ENCODE assay signal across 26 cellular contexts in the genomic region with DNA sequence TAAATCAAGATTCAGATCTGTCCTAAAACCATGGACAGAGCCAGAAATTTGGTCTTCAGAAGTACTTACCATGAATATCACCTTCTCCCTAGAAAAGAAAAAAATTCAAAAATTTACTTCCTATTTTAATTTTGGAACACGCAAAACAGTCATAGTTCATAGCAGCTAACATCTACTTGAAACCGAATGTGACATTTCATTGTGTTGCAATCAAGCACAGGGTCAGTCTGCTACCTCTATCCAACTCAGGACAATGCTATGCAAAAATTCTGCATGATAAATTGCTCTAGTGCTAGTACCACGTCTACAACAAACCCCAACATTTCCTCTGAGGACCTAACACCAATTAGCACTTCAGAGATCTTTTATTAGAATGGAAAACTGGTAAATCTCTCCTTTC. TPM values are rescaled to one million over a fixed set of nuclear protein-coding genes. Genes with fewer than 3 reads are reported as not detected.
A peak's percentile ranks its signal among the peaks of the same experiment; 100 is the strongest.
DNase-seq lines count a peak whose midpoint lies in the region; ATAC-seq, FAIRE-seq and TF ChIP-seq lines count a peak whose summit lies in the region.
"Had no signal": no experiment of that assay in that cellular context is flagged by ENCODE, and none has a peak within 500 bp of the region (broad histone marks: within the 10 kb centered on the region; RNA-seq: fewer than 3 reads in every experiment).

No MANE protein-coding gene starts in this region.

- H2AFZ ChIP-seq in K562 (ENCODE audit: low read depth, low read length) = no peak overlapping the region

- TF ChIP-seq CTCF in CD14-positive monocyte (IDR thresholded peaks at IDR 0.05) (no peak), K562 (IDR thresholded peaks at IDR 0.05 in 2 of 3, conservative IDR thresholded peaks at IDR 0.05 in 1 of 3; ENCODE audit: insufficient read depth in 2 of 3, low read depth in 1 of 3, low read length in 3 of 3) (no peak), nephron progenitor cell (IDR thresholded peaks at IDR 0.05) (no peak)

- H3K4me3 Mint-ChIP-seq in CD14-positive monocyte (peak overlapping the region in 1 of 2 donors; percentile 81), nephron progenitor cell (no peak overlapping the region)
- H3K4me3 Mint-ChIP-seq: CD8-positive, alpha-beta memory T cell; nephron had no signal

- peaks cover 83% of the 10 kb centered on the region for H3K36me3 ChIP-seq in K562 (ENCODE audit: control insufficient read depth, insufficient read depth, low read length)
- H3K36me3 ChIP-seq: uterus had no signal

- H3K4me1 Mint-ChIP-seq in CD14-positive monocyte (peaks cover 37% of the 10 kb centered on the region), nephron progenitor cell (peaks cover 20% of the 10 kb centered on the region)

- no peak overlapping the region for H3K9ac ChIP-seq in K562 (ENCODE audit: insufficient read depth in 1 of 2, low read depth in 2 of 2, low read length in 2 of 2)

- 0 out of 2 replicates have a peak, but pooled peaks cover 4% of the 10 kb centered on the region for H4K20me1 ChIP-seq in K562 (replicated peaks; ENCODE audit: control insufficient read depth, insufficient read depth, low read length)

- H3K4me3 ChIP-seq in K562 = no peak overlapping the region
- H3K4me3 ChIP-seq: cardiac muscle cell, left ventricle myocardium inferior, uterus had no signal

- H3K4me2 ChIP-seq in K562 (ENCODE audit: insufficient read depth, low read length) = no peak overlapping the region

- H3K27ac ChIP-seq in K562 (ENCODE audit: extremely low read depth, low read depth, low read length) = no peak overlapping the region
- H3K27ac ChIP-seq: cardiac muscle cell, HL-60, left ventricle myocardium inferior, uterus had no signal

- DNase-seq in CD14-positive monocyte (ENCODE audit: low spot score) = no peak
- peak; percentile 19 for DNase-seq in HCEC 1CT
- no peak for DNase-seq in K562 (ENCODE audit: extremely low read depth in 1 of 4, low spot score in 3 of 4)
- no peak for DNase-seq in nephron progenitor cell
- no peak for DNase-seq in kidney glomerular epithelial cell (lab: John Stamatoyannopoulos, UW)
- DNase-seq in activated CD4-positive, alpha-beta T cell treated with anti-CD3 and anti-CD28 coated beads, Interleukin-2, amount 50 U/mL, for 1 hour = no peak
- DNase-seq: activated CD4-positive, alpha-beta T cell treated with anti-CD3 and anti-CD28 coated beads, Interleukin-2, amount 50 U/mL, for 4 hours; activated CD8-positive, alpha-beta memory T cell treated with anti-CD3 and anti-CD28 coated beads, Interleukin-2, amount 50 U/mL, for 4 hours; activated gamma-delta T cell treated with Interleukin-2 at 50 U/mL for 16 hours; amniotic stem cell; CD8-positive, alpha-beta memory T cell; dermis blood vessel endothelial cell; DMS53; GF-D8; left ventricle myocardium inferior; NCI-H1436 treated with DMSO at 0.1 percent for 48 hours; NCI-H524 treated with DMSO at 0.1 percent for 48 hours; stimulated activated CD8-positive, alpha-beta memory T cell treated with anti-CD3 and anti-CD28 coated beads, Interleukin-4, amount 100 ng/mL, for 48 hours; uterus had no signal

- WGBS in K562 (ENCODE audit: insufficient coverage, low coverage, missing lambda C conversion rate) = 90% methylated on average over 3 of the region's 3 CpGs

- peaks cover 0 to 9% of the 10 kb centered on the region in 2 experiments; a peak in 4 of 5 replicates for H3K4me1 ChIP-seq in K562 (replicated peaks in 1 of 2; ENCODE audit: control insufficient read depth in 2 of 2, insufficient read depth in 2 of 2, low read length in 2 of 2)
- H3K4me1 ChIP-seq: left ventricle myocardium inferior, uterus had no signal

- H3K79me2 ChIP-seq in K562 (ENCODE audit: control insufficient read depth, insufficient read depth, low read length) = peaks cover 52% of the 10 kb centered on the region

- no peak for TF ChIP-seq POLR2A in K562 (conservative IDR thresholded peaks at IDR 0.05)

- no peak for ATAC-seq in K562
- ATAC-seq in GM19351 (IDR thresholded peaks at IDR 0.05; ENCODE audit: unreplicated experiment) = no peak
- no peak for ATAC-seq in HG02763 (IDR thresholded peaks at IDR 0.05; ENCODE audit: unreplicated experiment)
- ATAC-seq: sciatic nerve had no signal

- H3K36me3 Mint-ChIP-seq in CD14-positive monocyte (peaks cover 46 to 67% of the 10 kb centered on the region in 2 donors), nephron progenitor cell (ENCODE audit: low read depth) (peaks cover 69% of the 10 kb centered on the region)

- TF ChIP-seq EP300 in K562 (IDR thresholded peaks at IDR 0.05; ENCODE audit: low read length) = no peak

- CTCF ChIA-PET in K562 (lab: Yijun Ruan, JAX; ENCODE audit: low intra/inter-chr PET ratio) = no interaction called here

- FAIRE-seq in K562 (lab: Jason Lieb, UNC) = no peak
- FAIRE-seq: RCC 7860 had no signal

- TF ChIP-seq RAD21 in K562 (CRISPR knock-in tag; conservative IDR thresholded peaks at IDR 0.05 in 1 of 2, IDR thresholded peaks at IDR 0.05 in 1 of 2) = no peak

- POLR2A ChIA-PET in K562 (lab: Yijun Ruan, JAX) = interaction anchor here (0.5 to 7.3 kb wide), 6 partner anchors 8 to 782 kb away, joined by 3 to 51 read pairs (median 4); a partner anchor contains a TSS

- intact Hi-C loops in CD14-positive monocyte (cut with micrococcal nuclease) (no loop called here), K562 (cut with micrococcal nuclease) (no loop called here)

- no peaks in the 10 kb centered on the region for H3K9me1 ChIP-seq in K562 (ENCODE audit: control insufficient read depth, insufficient read depth, low read length)

- H3K27ac Mint-ChIP-seq in CD14-positive monocyte (peak overlapping the region; percentile 86 to 97 (median 94)), nephron progenitor cell (peak overlapping the region; percentile 86)
- H3K27ac Mint-ChIP-seq: nephron had no signal

- H3K27me3 ChIP-seq in K562 (ENCODE audit: control insufficient read depth in 2 of 2, insufficient read depth in 2 of 2, low read length in 2 of 2) = no peaks in the 10 kb centered on the region
- H3K27me3 ChIP-seq: cardiac muscle cell, uterus had no signal

- H3K9me3 Mint-ChIP-seq in CD14-positive monocyte (peaks cover 0 to 2% (median 0%) of the 10 kb centered on the region in 7 donors), nephron progenitor cell (no peaks in the 10 kb centered on the region)
- H3K9me3 Mint-ChIP-seq: CD8-positive, alpha-beta memory T cell; nephron had no signal

- no peaks in the 10 kb centered on the region for H3K9me3 ChIP-seq in K562 (replicated peaks; ENCODE audit: control insufficient read depth, insufficient read depth, low read depth, low read length)
- H3K9me3 ChIP-seq: left ventricle myocardium inferior, uterus had no signal

- BruUV-seq in K562 (replicated peaks; lab: Mats Ljungman, UMichigan) = no TSS peak

- in situ Hi-C loops in K562 (cut with MboI) = no loop called here

- no peaks in the 10 kb centered on the region for H3K27me3 Mint-ChIP-seq in CD14-positive monocyte (ENCODE audit: low read depth in 3 of 3)
- H3K27me3 Mint-ChIP-seq in nephron progenitor cell (ENCODE audit: low read depth, poor library complexity) = no peaks in the 10 kb centered on the region
- H3K27me3 Mint-ChIP-seq: CD8-positive, alpha-beta memory T cell had no signal

RNA-seq across cellular contexts. Expression of a gene that starts 7.7 kb away (rescaled TPM):
- polyA plus RNA-seq in CD14-positive monocyte = 100 to 1,000 TPM; 156 to 181 TPM
- total RNA-seq in K562 (2011; cell fraction: chromatin; rRNA removed; ENCODE audit: low replicate concordance) = 60.0 and 81.0 TPM in 2 replicates
- total RNA-seq in K562 (2011; cell fraction: nucleolus; rRNA removed) = 77.1 and 90.4 TPM in 2 replicates
- total RNA-seq in K562 (2011; cell fraction: nucleoplasm; rRNA removed) = 68.9 and 75.0 TPM in 2 replicates
- 131 and 132 TPM in 2 replicates for total RNA-seq in K562 (2014; rRNA removed)
- 168 and 185 TPM in 2 replicates for total RNA-seq in K562 (2014; rRNA removed; fragmentation: Illumina TruSeq; extraction: Trizol)
- total RNA-seq in K562 (2015; rRNA removed; fragmentation: Illumina TruSeq; extraction: Trizol) = 290 and 292 TPM in 2 replicates
- total RNA-seq in K562 (2021) = 243 and 245 TPM in 2 replicates
- 54.0 and 56.7 TPM in 2 replicates for polyA plus RNA-seq in K562 (2011; rRNA removed)
- polyA plus RNA-seq in K562 (2011; cell fraction: cytosol; rRNA removed) = 112 and 122 TPM in 2 replicates
- polyA plus RNA-seq in K562 (2011; cell fraction: nucleus; rRNA removed) = 68.8 and 82.6 TPM in 2 replicates
- 165 and 353 TPM in 2 replicates for polyA plus RNA-seq in K562 (2012)
- polyA plus RNA-seq in K562 (2014; fragmentation: Illumina TruSeq; extraction: Trizol) = 276 and 277 TPM in 2 replicates
- 10 to 100 TPM; 67.8 to 77.7 TPM for polyA plus RNA-seq in K562 (2014; fragmentation: Nextera tagmentation; extraction: Ambion mirVana)
- 144 and 237 TPM in 2 replicates for polyA plus RNA-seq in K562 (2014; rRNA removed)
- 46.8 and 55.1 TPM in 2 replicates for polyA minus RNA-seq in K562 (2011; rRNA and poly(A)+ RNA removed)
- polyA minus RNA-seq in K562 (2011; cell fraction: cytosol; rRNA and poly(A)+ RNA removed) = 131 and 146 TPM in 2 replicates
- polyA minus RNA-seq in K562 (2011; cell fraction: nucleus; rRNA and poly(A)+ RNA removed) = 35.1 and 49.8 TPM in 2 replicates

RNA-seq across cellular contexts. Expression of a gene that starts 15.1 kb away (rescaled TPM):
- 10 to 100 TPM; 27.8 to 36.2 TPM for polyA plus RNA-seq in CD14-positive monocyte
- total RNA-seq in K562 (2011; cell fraction: chromatin; rRNA removed; ENCODE audit: low replicate concordance) = 23.9 and 63.5 TPM in 2 replicates
- total RNA-seq in K562 (2011; cell fraction: nucleolus; rRNA removed) = 83.5 and 103 TPM in 2 replicates
- total RNA-seq in K562 (2011; cell fraction: nucleoplasm; rRNA removed) = 34.3 and 56.2 TPM in 2 replicates
- total RNA-seq in K562 (2014; rRNA removed) = 150 and 205 TPM in 2 replicates
- 21.5 and 31.6 TPM in 2 replicates for total RNA-seq in K562 (2014; rRNA removed; fragmentation: Illumina TruSeq; extraction: Trizol)
- 55.3 and 56.6 TPM in 2 replicates for total RNA-seq in K562 (2015; rRNA removed; fragmentation: Illumina TruSeq; extraction: Trizol)
- total RNA-seq in K562 (2021) = 94.3 and 95.0 TPM in 2 replicates
- 45.0 and 55.6 TPM in 2 replicates for polyA plus RNA-seq in K562 (2011; rRNA removed)
- polyA plus RNA-seq in K562 (2011; cell fraction: cytosol; rRNA removed) = 71.8 and 135 TPM in 2 replicates
- polyA plus RNA-seq in K562 (2011; cell fraction: nucleus; rRNA removed) = 170 and 227 TPM in 2 replicates
- 54.2 and 75.4 TPM in 2 replicates for polyA plus RNA-seq in K562 (2012)
- polyA plus RNA-seq in K562 (2014; fragmentation: Illumina TruSeq; extraction: Trizol) = 31.0 and 40.2 TPM in 2 replicates
- 1 to 10 TPM; 2.9 to 5.0 TPM for polyA plus RNA-seq in K562 (2014; fragmentation: Nextera tagmentation; extraction: Ambion mirVana)
- 167 and 175 TPM in 2 replicates for polyA plus RNA-seq in K562 (2014; rRNA removed)
- polyA minus RNA-seq in K562 (2011; rRNA and poly(A)+ RNA removed) = 6.2 and 7.8 TPM in 2 replicates
- polyA minus RNA-seq in K562 (2011; cell fraction: cytosol; rRNA and poly(A)+ RNA removed) = 10.3 and 17.4 TPM in 2 replicates
- polyA minus RNA-seq in K562 (2011; cell fraction: nucleus; rRNA and poly(A)+ RNA removed) = 41.6 and 46.9 TPM in 2 replicates

RNA-seq across cellular contexts. Expression of a gene that starts 36.2 kb away (rescaled TPM):
- polyA plus RNA-seq in CD14-positive monocyte (100 to 1,000 TPM; 282 to 318 TPM), K562 (2011; rRNA removed) (414 and 505 TPM in 2 replicates), K562 (2014; fragmentation: Illumina TruSeq; extraction: Trizol) (233 and 262 TPM in 2 replicates), K562 (2014; fragmentation: Nextera tagmentation; extraction: Ambion mirVana) (100 to 1,000 TPM; 570 to 733 TPM), K562 (2014; rRNA removed) (157 and 222 TPM in 2 replicates)
- total RNA-seq in K562 (2011; cell fraction: chromatin; rRNA removed; ENCODE audit: low replicate concordance) = 15.8 and 22.4 TPM in 2 replicates
- total RNA-seq in K562 (2011; cell fraction: nucleolus; rRNA removed) = 14.9 and 18.3 TPM in 2 replicates
- 30.7 and 43.9 TPM in 2 replicates for total RNA-seq in K562 (2011; cell fraction: nucleoplasm; rRNA removed)
- total RNA-seq in K562 (2014; rRNA removed) (170 and 203 TPM in 2 replicates), K562 (2014; rRNA removed; fragmentation: Illumina TruSeq; extraction: Trizol) (379 and 441 TPM in 2 replicates), K562 (2015; rRNA removed; fragmentation: Illumina TruSeq; extraction: Trizol) (361 and 419 TPM in 2 replicates), K562 (2021) (511 and 520 TPM in 2 replicates)
- polyA plus RNA-seq in K562 (2011; cell fraction: cytosol; rRNA removed) = 43.5 and 104 TPM in 2 replicates
- polyA plus RNA-seq in K562 (2011; cell fraction: nucleus; rRNA removed) = 60.3 and 118 TPM in 2 replicates
- 290 and 393 TPM in 2 replicates for polyA plus RNA-seq in K562 (2012)
- polyA minus RNA-seq in K562 (2011; rRNA and poly(A)+ RNA removed) = 133 and 157 TPM in 2 replicates
- polyA minus RNA-seq in K562 (2011; cell fraction: cytosol; rRNA and poly(A)+ RNA removed) = 208 and 214 TPM in 2 replicates
- polyA minus RNA-seq in K562 (2011; cell fraction: nucleus; rRNA and poly(A)+ RNA removed) = 9.2 and 28.8 TPM in 2 replicates

RNA-seq across cellular contexts. Expression of a gene that starts 36.8 kb away (rescaled TPM):
- 1 to 10 TPM; 1.3 to 2.1 TPM for polyA plus RNA-seq in CD14-positive monocyte
- total RNA-seq in K562 (2011; cell fraction: chromatin; rRNA removed; ENCODE audit: low replicate concordance) = 16.9 and 36.5 TPM in 2 replicates
- 20.5 and 25.8 TPM in 2 replicates for total RNA-seq in K562 (2011; cell fraction: nucleolus; rRNA removed)
- total RNA-seq in K562 (2011; cell fraction: nucleoplasm; rRNA removed) = 16.9 and 19.5 TPM in 2 replicates
- total RNA-seq in K562 (2014; rRNA removed) = 5.9 and 10.2 TPM in 2 replicates
- 4.1 and 5.1 TPM in 2 replicates for total RNA-seq in K562 (2014; rRNA removed; fragmentation: Illumina TruSeq; extraction: Trizol)
- 9.5 and 10.1 TPM in 2 replicates for total RNA-seq in K562 (2015; rRNA removed; fragmentation: Illumina TruSeq; extraction: Trizol)
- total RNA-seq in K562 (2021) = 15.2 TPM in 2 replicates
- 3.9 and 8.0 TPM in 2 replicates for polyA plus RNA-seq in K562 (2011; rRNA removed)
- 9.1 and 13.1 TPM in 2 replicates for polyA plus RNA-seq in K562 (2011; cell fraction: cytosol; rRNA removed)
- polyA plus RNA-seq in K562 (2011; cell fraction: nucleus; rRNA removed) = 8.4 and 8.7 TPM in 2 replicates
- 15.4 and 16.8 TPM in 2 replicates for polyA plus RNA-seq in K562 (2012)
- polyA plus RNA-seq in K562 (2014; fragmentation: Illumina TruSeq; extraction: Trizol) = 8.7 and 12.7 TPM in 2 replicates
- polyA plus RNA-seq in K562 (2014; fragmentation: Nextera tagmentation; extraction: Ambion mirVana) = 1 to 10 TPM; 1.4 to 2.8 TPM
- polyA plus RNA-seq in K562 (2014; rRNA removed) = 5.9 and 8.9 TPM in 2 replicates
- 8.0 and 8.3 TPM in 2 replicates for polyA minus RNA-seq in K562 (2011; rRNA and poly(A)+ RNA removed)
- 8.3 and 9.9 TPM in 2 replicates for polyA minus RNA-seq in K562 (2011; cell fraction: cytosol; rRNA and poly(A)+ RNA removed)
- polyA minus RNA-seq in K562 (2011; cell fraction: nucleus; rRNA and poly(A)+ RNA removed) = 6.9 and 11.7 TPM in 2 replicates

RNA-seq across cellular contexts. Expression of a gene that starts 58.8 kb away (rescaled TPM):
- polyA plus RNA-seq in CD14-positive monocyte (10 to 100 TPM; 26.1 to 27.0 TPM), K562 (2011; rRNA removed) (1.2 and 1.8 TPM in 2 replicates), K562 (2014; fragmentation: Illumina TruSeq; extraction: Trizol) (0.91 and 1.8 TPM in 2 replicates), K562 (2014; fragmentation: Nextera tagmentation; extraction: Ambion mirVana) (under 1 TPM; 0.06 to 0.11 TPM), K562 (2014; rRNA removed) (1.8 and 2.4 TPM in 2 replicates)
- total RNA-seq in K562 (2011; cell fraction: chromatin; rRNA removed; ENCODE audit: low replicate concordance) = 3.1 and 9.9 TPM in 2 replicates
- 6.2 and 7.8 TPM in 2 replicates for total RNA-seq in K562 (2011; cell fraction: nucleolus; rRNA removed)
- total RNA-seq in K562 (2011; cell fraction: nucleoplasm; rRNA removed) = 3.5 and 5.4 TPM in 2 replicates
- total RNA-seq in K562 (2014; rRNA removed) (0.65 and 1.1 TPM in 2 replicates), K562 (2014; rRNA removed; fragmentation: Illumina TruSeq; extraction: Trizol) (0.64 and 0.65 TPM in 2 replicates), K562 (2015; rRNA removed; fragmentation: Illumina TruSeq; extraction: Trizol) (0.33 and 0.75 TPM in 2 replicates), K562 (2021) (2.6 and 3.1 TPM in 2 replicates)
- 2.0 and 4.5 TPM in 2 replicates for polyA plus RNA-seq in K562 (2011; cell fraction: cytosol; rRNA removed)
- polyA plus RNA-seq in K562 (2011; cell fraction: nucleus; rRNA removed) = 8.3 and 12.8 TPM in 2 replicates
- 1.1 and 4.0 TPM in 2 replicates for polyA plus RNA-seq in K562 (2012)
- 0.63 and 0.88 TPM in 2 replicates for polyA minus RNA-seq in K562 (2011; rRNA and poly(A)+ RNA removed)
- 2.2 and 2.7 TPM in 2 replicates for polyA minus RNA-seq in K562 (2011; cell fraction: cytosol; rRNA and poly(A)+ RNA removed)
- 2.2 and 2.4 TPM in 2 replicates for polyA minus RNA-seq in K562 (2011; cell fraction: nucleus; rRNA and poly(A)+ RNA removed)
